ENCODE assay signal across 1 cellular context in genomic region chr3:172142074-172143059, GRCh38.
TF ChIP-seq lines count a peak whose summit lies in the region.

No MANE protein-coding gene starts in this region.

TF ChIP-seq in GM23338, 12 proteins besides CTCF, POLR2A, EP300 and RAD21 (continued from another document):
- TF ChIP-seq REST (IDR thresholded peaks at IDR 0.05; ENCODE audit: unreplicated experiment), result no peak
- no peak for TF ChIP-seq POLR2AphosphoS5 (IDR thresholded peaks at IDR 0.05; ENCODE audit: low read depth)
